In the genomic region with DNA sequence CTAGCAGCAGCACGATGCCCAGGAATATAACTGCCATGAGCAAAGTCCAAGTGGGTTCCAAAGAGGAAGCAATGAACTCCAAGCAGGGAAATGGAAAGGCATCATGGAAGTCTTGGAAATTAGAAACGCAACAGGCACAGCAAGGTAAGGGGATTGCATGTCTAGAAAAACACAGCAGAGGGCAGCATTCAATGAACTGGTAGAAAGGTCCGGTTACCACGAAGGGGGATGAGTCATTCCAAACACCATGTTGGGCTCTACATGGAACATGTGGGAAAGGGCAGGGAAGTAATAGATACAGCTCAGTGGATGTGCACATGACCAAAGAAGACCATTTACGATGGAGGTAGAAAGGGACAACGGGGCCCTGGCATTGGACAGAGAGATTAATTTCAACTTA, we compare ENCODE assay signal across 8 cellular contexts. TPM values are rescaled to one million over a fixed set of nuclear protein-coding genes. Genes with fewer than 3 reads are reported as not detected.
DNase-seq lines count a peak whose midpoint lies in the region; ATAC-seq lines count a peak whose summit lies in the region.

No MANE protein-coding gene starts in this region.

- 56 to 57% methylated on average over 6 of the region's 6 CpGs for WGBS in aorta, 2 donors

- H3K4me1 ChIP-seq in aorta (ENCODE audit: control insufficient read depth in 1 of 2, insufficient read depth in 2 of 2, low read length in 2 of 2), result no peaks in the 10 kb centered on the region

- H3K27ac Mint-ChIP-seq in activated T-helper 2 cell treated with anti-CD3 and anti-CD28 coated beads, Interferon-gamma antibody, Interleukin-2, Interleukin-4, amounts not matched to agents 10 μg/mL and 5 μg/mL and 100 μg/mL, durations not matched to agents 14 hours and 24 hours and 36 hours, result no peak overlapping the region
- H3K27ac Mint-ChIP-seq in activated naive CD4-positive, alpha-beta T cell treated with anti-CD3 and anti-CD28 coated beads, Interleukin-2, amount 10 ng/mL, durations not matched to agents 7 days and 5 days, result no peak overlapping the region

- peaks cover 31% of the 10 kb centered on the region for H3K27me3 Mint-ChIP-seq in activated T-helper 2 cell treated with anti-CD3 and anti-CD28 coated beads, Interferon-gamma antibody, Interleukin-2, Interleukin-4, amounts not matched to agents 10 μg/mL and 5 μg/mL and 100 μg/mL, durations not matched to agents 14 hours and 24 hours and 36 hours (ENCODE audit: low read depth)
- H3K27me3 Mint-ChIP-seq in activated naive CD4-positive, alpha-beta T cell treated with anti-CD3 and anti-CD28 coated beads, Interleukin-2, amount 10 ng/mL, durations not matched to agents 7 days and 5 days, result peaks cover 41% of the 10 kb centered on the region

- intact Hi-C loops in left cardiac atrium (cut with DNase I), result loop anchor here in 1 of 2 donors (5.0 kb wide), 1 partner anchor 134 kb away; the partner anchor contains the start of gene LRRC52
- intact Hi-C loops in aorta (cut with DNase I), result no loop called here
- intact Hi-C loops in activated T-helper 2 cell treated with anti-CD3 and anti-CD28 coated beads, Interferon-gamma antibody, Interleukin-2, Interleukin-4, amounts not matched to agents 10 μg/mL and 5 μg/mL and 100 μg/mL, durations not matched to agents 14 hours and 24 hours and 36 hours (cut with micrococcal nuclease), result no loop called here

- H3K9me3 ChIP-seq in aorta (ENCODE audit: control insufficient read depth, low read length), result no peaks in the 10 kb centered on the region

- H3K9me3 Mint-ChIP-seq in activated T-helper 2 cell treated with anti-CD3 and anti-CD28 coated beads, Interferon-gamma antibody, Interleukin-2, Interleukin-4, amounts not matched to agents 10 μg/mL and 5 μg/mL and 100 μg/mL, durations not matched to agents 14 hours and 24 hours and 36 hours, result no peaks in the 10 kb centered on the region
- H3K9me3 Mint-ChIP-seq in activated naive CD4-positive, alpha-beta T cell treated with anti-CD3 and anti-CD28 coated beads, Interleukin-2, amount 10 ng/mL, durations not matched to agents 7 days and 5 days, result no peaks in the 10 kb centered on the region

- CTCF ChIA-PET in activated naive CD4-positive, alpha-beta T cell treated with anti-CD3 and anti-CD28 coated beads, Interleukin-2, amount 10 ng/mL, durations not matched to agents 7 days and 5 days (lab: Charles Lee), result interaction anchor here (1.7 to 7.0 kb wide), 3 partner anchors 10 to 184 kb away, joined by 5 to 54 read pairs (median 6); no protein-coding TSS in a partner anchor

- DNase-seq in EL (peak; percentile 40), HuH-7.5 (ENCODE audit: low spot score) (peak; percentile 13), RKO (ENCODE audit: low spot score) (peak; percentile 56), left cardiac atrium (no peak), aorta (no peak)
- no peak for DNase-seq in activated T-helper 2 cell treated with anti-CD3 and anti-CD28 coated beads, Interferon-gamma antibody, Interleukin-2, Interleukin-4, amounts not matched to agents 10 μg/mL and 5 μg/mL and 100 μg/mL, durations not matched to agents 14 hours and 24 hours and 36 hours (ENCODE audit: low spot score)
- no peak for DNase-seq in activated naive CD4-positive, alpha-beta T cell treated with anti-CD3 and anti-CD28 coated beads, Interleukin-2, amount 10 ng/mL, durations not matched to agents 7 days and 5 days
- DNase-seq in effector CD8-positive, alpha-beta T cell (lab: John Stamatoyannopoulos, UW), result no peak

- no peaks in the 10 kb centered on the region for H3K36me3 ChIP-seq in aorta (ENCODE audit: control insufficient read depth in 1 of 2, insufficient read depth in 2 of 2, low read length in 1 of 2)

- ATAC-seq in left cardiac atrium, result peak; percentile 12 to 67
- peak; percentile 62 for ATAC-seq in aorta (ENCODE audit: low FRiP score)

- no peaks in the 10 kb centered on the region for H3K4me1 Mint-ChIP-seq in activated T-helper 2 cell treated with anti-CD3 and anti-CD28 coated beads, Interferon-gamma antibody, Interleukin-2, Interleukin-4, amounts not matched to agents 10 μg/mL and 5 μg/mL and 100 μg/mL, durations not matched to agents 14 hours and 24 hours and 36 hours (ENCODE audit: low read depth)
- peaks cover 2% of the 10 kb centered on the region for H3K4me1 Mint-ChIP-seq in activated naive CD4-positive, alpha-beta T cell treated with anti-CD3 and anti-CD28 coated beads, Interleukin-2, amount 10 ng/mL, durations not matched to agents 7 days and 5 days

- no peak overlapping the region for H3K4me3 ChIP-seq in aorta (ENCODE audit: low read length in 2 of 2)

- H3K36me3 Mint-ChIP-seq in activated T-helper 2 cell treated with anti-CD3 and anti-CD28 coated beads, Interferon-gamma antibody, Interleukin-2, Interleukin-4, amounts not matched to agents 10 μg/mL and 5 μg/mL and 100 μg/mL, durations not matched to agents 14 hours and 24 hours and 36 hours (ENCODE audit: low read depth), result no peaks in the 10 kb centered on the region
- no peaks in the 10 kb centered on the region for H3K36me3 Mint-ChIP-seq in activated naive CD4-positive, alpha-beta T cell treated with anti-CD3 and anti-CD28 coated beads, Interleukin-2, amount 10 ng/mL, durations not matched to agents 7 days and 5 days

- no peak overlapping the region for H3K27ac ChIP-seq in aorta (ENCODE audit: low read depth in 1 of 2, low read length in 2 of 2)

- no peak overlapping the region for H3K4me3 Mint-ChIP-seq in activated T-helper 2 cell treated with anti-CD3 and anti-CD28 coated beads, Interferon-gamma antibody, Interleukin-2, Interleukin-4, amounts not matched to agents 10 μg/mL and 5 μg/mL and 100 μg/mL, durations not matched to agents 14 hours and 24 hours and 36 hours (ENCODE audit: low read depth)
- no peak overlapping the region for H3K4me3 Mint-ChIP-seq in activated naive CD4-positive, alpha-beta T cell treated with anti-CD3 and anti-CD28 coated beads, Interleukin-2, amount 10 ng/mL, durations not matched to agents 7 days and 5 days

- H3K27me3 ChIP-seq in aorta (ENCODE audit: control insufficient read depth in 1 of 2, insufficient read depth in 2 of 2, low read length in 1 of 2), result no peaks in the 10 kb centered on the region

RNA-seq across cellular contexts. Expression of gene RXRG, which starts 36.4 kb away (rescaled TPM):
- 1 to 10 TPM; 2.4 to 5.3 TPM for total RNA-seq in left cardiac atrium
- total RNA-seq in aorta, result 1 to 10 TPM in 1 of 2 donors, not detected in 1; 2.2 TPM
- under 1 TPM in 1 of 2 donors, not detected in 1; 0.23 TPM for polyA plus RNA-seq in aorta
- not detected in 2 replicates for total RNA-seq in activated T-helper 2 cell treated with anti-CD3 and anti-CD28 coated beads, Interferon-gamma antibody, Interleukin-2, Interleukin-4, amounts not matched to agents 10 μg/mL and 5 μg/mL and 100 μg/mL, durations not matched to agents 14 hours and 24 hours and 36 hours

RNA-seq across cellular contexts. Expression of gene LMX1A, which starts 52.0 kb away (rescaled TPM):
- under 1 TPM in 1 of 2 donors, not detected in 1; 0.09 TPM for total RNA-seq in left cardiac atrium
- total RNA-seq in aorta, result under 1 TPM in 1 of 2 donors, not detected in 1; 0.84 TPM
- polyA plus RNA-seq in aorta, result under 1 TPM in 1 of 2 donors, not detected in 1; 0.25 TPM
- total RNA-seq in activated T-helper 2 cell treated with anti-CD3 and anti-CD28 coated beads, Interferon-gamma antibody, Interleukin-2, Interleukin-4, amounts not matched to agents 10 μg/mL and 5 μg/mL and 100 μg/mL, durations not matched to agents 14 hours and 24 hours and 36 hours, result not detected in 2 replicates

Comparison
In these comparisons a context has a peak if more than half of its experiments do, and no peak if none do; other contexts are left out.
1. DNase-seq: peak in EL (single experiment), HuH-7.5 (single experiment) and RKO (single experiment); none in left cardiac atrium (single experiment), aorta (0 of 2), activated T-helper 2 cell treated with anti-CD3 and anti-CD28 coated beads, Interferon-gamma antibody, Interleukin-2, Interleukin-4, amounts not matched to agents 10 μg/mL and 5 μg/mL and 100 μg/mL, durations not matched to agents 14 hours and 24 hours and 36 hours (single experiment), activated naive CD4-positive, alpha-beta T cell treated with anti-CD3 and anti-CD28 coated beads, Interleukin-2, amount 10 ng/mL, durations not matched to agents 7 days and 5 days (single experiment) and effector CD8-positive, alpha-beta T cell (single experiment).